In genomic region chr1:164706596-164706995, GRCh38 we compare ENCODE assay signal across 9 cellular contexts.
DNase-seq lines count a peak whose midpoint lies in the region; ATAC-seq and TF ChIP-seq lines count a peak whose summit lies in the region.
"Had no signal": no experiment of that assay in that cellular context is flagged by ENCODE, and none has a peak within 500 bp of the region (broad histone marks: within the 10 kb centered on the region; RNA-seq: fewer than 3 reads in every experiment).

No MANE protein-coding gene starts in this region.

- H3K4me3 Mint-ChIP-seq in Calu3 (ENCODE audit: low read depth, unreplicated experiment) = no peak overlapping the region
- no peak overlapping the region for H3K4me3 Mint-ChIP-seq in activated naive CD8-positive, alpha-beta T cell treated with anti-CD3 and anti-CD28 coated beads, Interleukin-2, amount 50 U/mL, for 24 hours

- H3K4me1 ChIP-seq in heart right ventricle = peaks cover 9 to 89% (median 57%) of the 10 kb centered on the region in 9 donors
- H3K4me1 ChIP-seq in rectal smooth muscle tissue (ENCODE audit: control insufficient read depth, insufficient read depth, low read length) = peaks cover 48% of the 10 kb centered on the region
- H3K4me1 ChIP-seq: HAP-1 had no signal

- DNase-seq in Calu3 (no peak), WERI-Rb-1 (no peak), heart right ventricle (no peak), DMS53 (lab: John Stamatoyannopoulos, UW) (no peak), NCI-H2107 (lab: John Stamatoyannopoulos, UW) (no peak), T1000 (lab: John Stamatoyannopoulos, UW) (no peak)
- no peak for DNase-seq in activated naive CD8-positive, alpha-beta T cell treated with anti-CD3 and anti-CD28 coated beads, Interleukin-2, amount 50 U/mL, for 24 hours

- H3K9ac ChIP-seq in rectal smooth muscle tissue (ENCODE audit: low read length) = no peak overlapping the region

- peak in 1 of 8 donors; percentile 23 for ATAC-seq in heart right ventricle
- ATAC-seq in activated naive CD8-positive, alpha-beta T cell treated with anti-CD3 and anti-CD28 coated beads, Interleukin-2, amount 50 U/mL, for 24 hours = no peak

- peak overlapping the region; percentile 1 for H3K27ac Mint-ChIP-seq in Calu3 (ENCODE audit: unreplicated experiment)
- no peak overlapping the region for H3K27ac Mint-ChIP-seq in activated naive CD8-positive, alpha-beta T cell treated with anti-CD3 and anti-CD28 coated beads, Interleukin-2, amount 50 U/mL, for 24 hours

- intact Hi-C loops in Calu3 (cut with micrococcal nuclease; ENCODE audit: unreplicated experiment) = no loop called here
- intact Hi-C loops in heart right ventricle (cut with DNase I) = loop anchor here in 6 of 10 donors (5.0 to 10.0 kb wide), 6 partner anchors 66 to 144 kb away; no protein-coding TSS in a partner anchor

- BruUV-seq in Calu3 (replicated peaks; lab: Mats Ljungman, UMichigan) = no TSS peak

- H3K9me3 ChIP-seq in WERI-Rb-1 (ENCODE audit: severe bottlenecking) (no peaks in the 10 kb centered on the region), heart right ventricle (no peaks in the 10 kb centered on the region)
- H3K9me3 ChIP-seq: HAP-1 had no signal

- no peak overlapping the region for H3K4me3 ChIP-seq in WERI-Rb-1 (ENCODE audit: low read depth, low read length)
- H3K4me3 ChIP-seq in heart right ventricle = no peak overlapping the region
- no peak overlapping the region for H3K4me3 ChIP-seq in rectal smooth muscle tissue (ENCODE audit: low read length)
- H3K4me3 ChIP-seq: HAP-1 had no signal

- H3K27me3 Mint-ChIP-seq in Calu3 (ENCODE audit: unreplicated experiment) = no peaks in the 10 kb centered on the region
- H3K27me3 Mint-ChIP-seq in activated naive CD8-positive, alpha-beta T cell treated with anti-CD3 and anti-CD28 coated beads, Interleukin-2, amount 50 U/mL, for 24 hours = no peaks in the 10 kb centered on the region

- H3K27ac ChIP-seq in WERI-Rb-1 (peak overlapping the region; percentile 49), heart right ventricle (peak overlapping the region in 9 of 10 donors; percentile 10 to 71 (median 66)), rectal smooth muscle tissue (ENCODE audit: low read depth, low read length) (peak overlapping the region; percentile 70)

- CTCF ChIA-PET in Calu3 (lab: Charles Lee) = no interaction called here

- H3K9me3 Mint-ChIP-seq in Calu3 (ENCODE audit: low read depth, unreplicated experiment) = no peaks in the 10 kb centered on the region
- peaks cover 3% of the 10 kb centered on the region for H3K9me3 Mint-ChIP-seq in activated naive CD8-positive, alpha-beta T cell treated with anti-CD3 and anti-CD28 coated beads, Interleukin-2, amount 50 U/mL, for 24 hours

- TF ChIP-seq CTCF in Calu3 (IDR thresholded peaks at IDR 0.05; ENCODE audit: unreplicated experiment) = no peak
- no peak for TF ChIP-seq CTCF in WERI-Rb-1 (IDR thresholded peaks at IDR 0.05; ENCODE audit: low read depth, low read length)
- TF ChIP-seq CTCF in heart right ventricle (IDR thresholded peaks at IDR 0.05) = no peak

- H3K4me1 Mint-ChIP-seq in Calu3 (ENCODE audit: low read depth, unreplicated experiment) = peaks cover 17% of the 10 kb centered on the region
- no peaks in the 10 kb centered on the region for H3K4me1 Mint-ChIP-seq in activated naive CD8-positive, alpha-beta T cell treated with anti-CD3 and anti-CD28 coated beads, Interleukin-2, amount 50 U/mL, for 24 hours

- H3K36me3 ChIP-seq in WERI-Rb-1 (no peaks in the 10 kb centered on the region), heart right ventricle (no peaks in the 10 kb centered on the region), rectal smooth muscle tissue (ENCODE audit: control insufficient read depth, insufficient read depth, low read length) (no peaks in the 10 kb centered on the region)
- H3K36me3 ChIP-seq: HAP-1 had no signal

- H3K36me3 Mint-ChIP-seq in Calu3 (ENCODE audit: insufficient read depth, unreplicated experiment) = peaks cover 5% of the 10 kb centered on the region
- no peaks in the 10 kb centered on the region for H3K36me3 Mint-ChIP-seq in activated naive CD8-positive, alpha-beta T cell treated with anti-CD3 and anti-CD28 coated beads, Interleukin-2, amount 50 U/mL, for 24 hours (ENCODE audit: low read depth)

- H3K27me3 ChIP-seq in WERI-Rb-1 (ENCODE audit: insufficient read depth, low read depth, severe bottlenecking) = no peaks in the 10 kb centered on the region
- H3K27me3 ChIP-seq in heart right ventricle = no peaks in the 10 kb centered on the region
- no peaks in the 10 kb centered on the region for H3K27me3 ChIP-seq in rectal smooth muscle tissue (ENCODE audit: control insufficient read depth, insufficient read depth, low read length)
